ENCODE assay signal across 8 cellular contexts in genomic region chr1:226061793-226062557, GRCh38. TPM values are rescaled to one million over a fixed set of nuclear protein-coding genes. Genes with fewer than 3 reads are reported as not detected.
DNase-seq lines count a peak whose midpoint lies in the region; ATAC-seq, FAIRE-seq and TF ChIP-seq lines count a peak whose summit lies in the region.

No MANE protein-coding gene starts in this region.

- DNase-seq in A549 (ENCODE audit: low read depth in 1 of 2, low spot score in 1 of 2): peak; percentile 89 to 90
- peak; percentile 77 for DNase-seq in NCI-H1092 (lab: John Stamatoyannopoulos, UW)
- DNase-seq in T-helper 2 cell: peak in 3 of 5 experiments; percentile 26 to 67 (median 33)
- peak in 1 of 2 donors; percentile 25 for DNase-seq in central memory CD8-positive, alpha-beta T cell (ENCODE audit: low spot score in 2 of 2)
- DNase-seq in islet precursor cell: peak; percentile 91
- DNase-seq in small intestine: peak; percentile 85

- TF ChIP-seq EP300 in A549 (IDR thresholded peaks at IDR 0.05): peak in 1 of 2 experiments; percentile 16; a peak in 1 of 5 replicates

- no peak for TF ChIP-seq RAD21 in A549 (conservative IDR thresholded peaks at IDR 0.05 in 1 of 2, IDR thresholded peaks at IDR 0.05 in 1 of 2)

- no peaks in the 10 kb centered on the region for H3K9me3 ChIP-seq in A549
- no peaks in the 10 kb centered on the region for H3K9me3 ChIP-seq in small intestine (ENCODE audit: control insufficient read depth, low read depth)

- peaks cover 4 to 9% of the 10 kb centered on the region in 2 donors for H3K36me3 ChIP-seq in small intestine (ENCODE audit: control insufficient read depth in 2 of 2, insufficient read depth in 2 of 2, low read length in 2 of 2)

- H3K27ac ChIP-seq in A549 (peak overlapping the region; percentile 98), small intestine (ENCODE audit: low read depth in 1 of 2, low read length in 1 of 2) (peak overlapping the region; percentile 98 to 100)

- H3K27me3 ChIP-seq in small intestine (ENCODE audit: control insufficient read depth in 2 of 2, insufficient read depth in 2 of 2, low read length in 2 of 2): no peaks in the 10 kb centered on the region

- TF ChIP-seq POLR2A in A549 (IDR thresholded peaks at IDR 0.05; ENCODE audit: low read length) (peak; percentile 65), GM15510 (IDR thresholded peaks at IDR 0.05; ENCODE audit: borderline replicate concordance, extremely low read depth, insufficient read length) (peak; percentile 46)

- H3K9me3 Mint-ChIP-seq in central memory CD8-positive, alpha-beta T cell: no peaks in the 10 kb centered on the region

- CTCF ChIA-PET in A549 (lab: Yijun Ruan, JAX): interaction anchor here (1.2 to 2.3 kb wide), 4 partner anchors 10 to 62 kb away, joined by 3 to 8 read pairs (median 4); no protein-coding TSS in a partner anchor

- POLR2A ChIA-PET in A549 (lab: Yijun Ruan, JAX): interaction anchor here (0.6 to 4.3 kb wide), 50 partner anchors 9 to 738 kb away, joined by 3 to 132 read pairs (median 5); partner anchors contain the start of genes ENAH, LBR, PYCR2 and SDE2

- 0% methylated on average over 2 of the region's 102 CpGs for WGBS in A549 (ENCODE audit: missing lambda C conversion rate)
- 0 to 1% (median 0%) methylated on average over 49 to 102 of the region's 102 CpGs for WGBS in small intestine, 3 donors

- peak overlapping the region; percentile 99 for H3K27ac Mint-ChIP-seq in central memory CD8-positive, alpha-beta T cell (ENCODE audit: low read depth)

- peak overlapping the region; percentile 90 for H3K4me2 ChIP-seq in A549

- peaks cover 26% of the 10 kb centered on the region for H3K4me1 ChIP-seq in A549
- H3K4me1 ChIP-seq in small intestine (ENCODE audit: control insufficient read depth in 2 of 2, insufficient read depth in 1 of 2, low read depth in 1 of 2, low read length in 1 of 2): peaks cover 0 to 7% of the 10 kb centered on the region in 2 donors

- H3K27me3 Mint-ChIP-seq in central memory CD8-positive, alpha-beta T cell: no peaks in the 10 kb centered on the region

- peaks cover 50% of the 10 kb centered on the region for H3K36me3 Mint-ChIP-seq in central memory CD8-positive, alpha-beta T cell (ENCODE audit: insufficient read depth)

- peaks cover 40% of the 10 kb centered on the region for H3K4me1 Mint-ChIP-seq in central memory CD8-positive, alpha-beta T cell

- H3K4me3 ChIP-seq in A549 (peak overlapping the region; percentile 76), small intestine (ENCODE audit: low read depth in 1 of 2, low read length in 2 of 2) (peak overlapping the region; percentile 65 to 95)

- ATAC-seq in A549: peak; percentile 74 to 76
- peak; percentile 39 for ATAC-seq in HG02763 (IDR thresholded peaks at IDR 0.05; ENCODE audit: unreplicated experiment)
- peak; percentile 17 for ATAC-seq in central memory CD8-positive, alpha-beta T cell (replicated peaks; ENCODE audit: extremely low read depth, poor library complexity, severe bottlenecking)

- no peak for TF ChIP-seq CTCF in A549 (IDR thresholded peaks at IDR 0.05)

- FAIRE-seq in A549 (lab: Jason Lieb, UNC) (no peak), small intestine (lab: Jason Lieb, UNC) (no peak)

- H3K4me3 Mint-ChIP-seq in central memory CD8-positive, alpha-beta T cell: peak overlapping the region; percentile 100

TF ChIP-seq in A549, 52 proteins besides CTCF, POLR2A, EP300 and RAD21 (continues in another document):
- TF ChIP-seq JUN (IDR thresholded peaks at IDR 0.05) (peak in 1 of 2 experiments; percentile 84; a peak in 2 of 5 replicates), MAFK (IDR thresholded peaks at IDR 0.05; ENCODE audit: partially characterized antibody) (no peak), CHD2 (IDR thresholded peaks at IDR 0.05; ENCODE audit: low read length, partially characterized antibody) (no peak), TFCP2L1 (CRISPR knock-in tag; IDR thresholded peaks at IDR 0.05) (peak; percentile 76; the same call in 1 of the 2 replicates), ATOH8 (CRISPR knock-in tag; IDR thresholded peaks at IDR 0.05; ENCODE audit: low read depth) (no peak), MAX (IDR thresholded peaks at IDR 0.05) (peak; percentile 67), MYC (IDR thresholded peaks at IDR 0.05; ENCODE audit: borderline replicate concordance, low read length) (no peak; the same call in 1 of the 2 replicates), BHLHE40 (IDR thresholded peaks at IDR 0.05; ENCODE audit: low read depth, low read length) (no peak), NFE2L2 (conservative IDR thresholded peaks at IDR 0.05; ENCODE audit: low read length) (no peak), RFX5 (IDR thresholded peaks at IDR 0.05) (no peak), EHMT2 (IDR thresholded peaks at IDR 0.05; ENCODE audit: low read depth) (no peak), FOSB (CRISPR knock-in tag; IDR thresholded peaks at IDR 0.05) (no peak), RNF2 (IDR thresholded peaks at IDR 0.05; ENCODE audit: borderline replicate concordance, low read depth) (no peak), RARB (CRISPR knock-in tag; IDR thresholded peaks at IDR 0.05) (no peak), RCOR1 (IDR thresholded peaks at IDR 0.05; ENCODE audit: low read depth, low read length) (no peak), TP53 (CRISPR knock-in tag; IDR thresholded peaks at IDR 0.05) (peak; percentile 80; the same call in 1 of the 2 replicates), ESRRA (IDR thresholded peaks at IDR 0.05; ENCODE audit: borderline replicate concordance, low read length) (no peak), NPAS2 (CRISPR knock-in tag; IDR thresholded peaks at IDR 0.05; ENCODE audit: borderline replicate concordance) (no peak), CHD4 (IDR thresholded peaks at IDR 0.05; ENCODE audit: borderline replicate concordance) (no peak), USF2 (IDR thresholded peaks at IDR 0.05) (no peak), HOXA7 (CRISPR knock-in tag; IDR thresholded peaks at IDR 0.05) (no peak), MAZ (IDR thresholded peaks at IDR 0.05; ENCODE audit: borderline replicate concordance, low read depth, low read length) (0 out of 2 replicates have a peak, but pooled peaks have one; percentile 18), NR3C1 (IDR thresholded peaks at IDR 0.05) (no peak), CBX8 (IDR thresholded peaks at IDR 0.05) (no peak), ELK1 (IDR thresholded peaks at IDR 0.05; ENCODE audit: low read depth, low read length) (no peak), ZSCAN20 (CRISPR knock-in tag; IDR thresholded peaks at IDR 0.05) (no peak), HEYL (CRISPR knock-in tag; IDR thresholded peaks at IDR 0.05) (no peak), FOSL2 (IDR thresholded peaks at IDR 0.05) (no peak), FOSL2 (CRISPR knock-in tag; IDR thresholded peaks at IDR 0.05) (no peak), GATA3 (IDR thresholded peaks at IDR 0.05; ENCODE audit: borderline replicate concordance) (peak; percentile 29; the same call in 1 of the 2 replicates)
- TF ChIP-seq, protein P1, sequence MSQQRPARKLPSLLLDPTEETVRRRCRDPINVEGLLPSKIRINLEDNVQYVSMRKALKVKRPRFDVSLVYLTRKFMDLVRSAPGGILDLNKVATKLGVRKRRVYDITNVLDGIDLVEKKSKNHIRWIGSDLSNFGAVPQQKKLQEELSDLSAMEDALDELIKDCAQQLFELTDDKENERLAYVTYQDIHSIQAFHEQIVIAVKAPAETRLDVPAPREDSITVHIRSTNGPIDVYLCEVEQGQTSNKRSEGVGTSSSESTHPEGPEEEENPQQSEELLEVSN (IDR thresholded peaks at IDR 0.05; ENCODE audit: borderline replicate concordance, low read depth): peak; percentile 43

RNA-seq across cellular contexts. Expression of gene H3-3A, which starts 0.5 kb away (rescaled TPM):
- 366 and 457 TPM in 2 replicates for polyA plus RNA-seq in A549 (2011; rRNA removed)
- 369 and 462 TPM in 2 replicates for polyA plus RNA-seq in A549 (2012; cell fraction: cytosol; rRNA removed)
- polyA plus RNA-seq in A549 (2012; cell fraction: nucleus; rRNA removed): 137 and 170 TPM in 2 replicates
- polyA plus RNA-seq in A549 (2017; fragmentation: RNase III; extraction: RNeasy Plus Mini Kit Qiagen cat#74134 plus additional on column Dnase treatment): 451 to 534 TPM (median 530 TPM) in 3 replicates
- polyA minus RNA-seq in A549 (2011; rRNA and poly(A)+ RNA removed): 54.3 and 60.0 TPM in 2 replicates
- 1,000 to 10,000 TPM in 2 of 3 donors, 100 to 1,000 TPM in 1; 851 to 1,257 (median 1,018) TPM for polyA plus RNA-seq in small intestine

Comparison
In these comparisons a context has a peak if more than half of its experiments do, and no peak if none do; other contexts are left out.
1. ATAC-seq: peak in every context shown above with its lines; median percentile 75 in A549; 39 in HG02763; 17 in central memory CD8-positive, alpha-beta T cell.